ENCODE assay signal across 9 cellular contexts in genomic region chr12:100827901-100828520, GRCh38. TPM values are rescaled to one million over a fixed set of nuclear protein-coding genes. Genes with fewer than 3 reads are reported as not detected.
A peak's percentile ranks its signal among the peaks of the same experiment; 100 is the strongest.
DNase-seq lines count a peak whose midpoint lies in the region; ATAC-seq and TF ChIP-seq lines count a peak whose summit lies in the region.
"Had no signal": no experiment of that assay in that cellular context is flagged by ENCODE, and none has a peak within 500 bp of the region (broad histone marks: within the 10 kb centered on the region; RNA-seq: fewer than 3 reads in every experiment).

No MANE protein-coding gene starts in this region.

- in situ Hi-C loops in SK-MEL-5 (cut with HindIII; ENCODE audit: low pct_unique_long_range_greater_than_20kb, low sequenced_read_pairs): no loop called here

- H3K4me3 Mint-ChIP-seq in activated CD4-positive, alpha-beta T cell treated with anti-CD3 and anti-CD28 coated beads for 36 hours: no peak overlapping the region
- H3K4me3 Mint-ChIP-seq in immature natural killer cell: no peak overlapping the region

- H4K20me1 ChIP-seq in hepatocyte (ENCODE audit: insufficient read depth, poor library complexity, severe bottlenecking): no peaks in the 10 kb centered on the region

- H3K27me3 Mint-ChIP-seq in activated CD4-positive, alpha-beta T cell treated with anti-CD3 and anti-CD28 coated beads for 36 hours: no peaks in the 10 kb centered on the region
- H3K27me3 Mint-ChIP-seq in immature natural killer cell (ENCODE audit: low read depth in 3 of 3): peaks cover 0 to 2% (median 0%) of the 10 kb centered on the region in 3 donors

- H3K9me3 ChIP-seq in hepatocyte (ENCODE audit: low read depth): no peaks in the 10 kb centered on the region

- CTCF ChIA-PET in activated CD4-positive, alpha-beta T cell treated with anti-CD3 and anti-CD28 coated beads for 36 hours (lab: Charles Lee): no interaction called here

- H3K4me3 ChIP-seq in hepatocyte: no peak overlapping the region

- no peak for ATAC-seq in activated CD4-positive, alpha-beta T cell treated with anti-CD3 and anti-CD28 coated beads for 36 hours

- no peaks in the 10 kb centered on the region for H3K36me3 ChIP-seq in hepatocyte (replicated peaks; ENCODE audit: insufficient read depth, low read depth)

- no peak overlapping the region for H2AFZ ChIP-seq in hepatocyte

- no peaks in the 10 kb centered on the region for H3K36me3 Mint-ChIP-seq in activated CD4-positive, alpha-beta T cell treated with anti-CD3 and anti-CD28 coated beads for 36 hours (ENCODE audit: low read depth)
- H3K36me3 Mint-ChIP-seq in immature natural killer cell: no peaks in the 10 kb centered on the region

- no peaks in the 10 kb centered on the region for H3K9me2 ChIP-seq in hepatocyte (replicated peaks; ENCODE audit: insufficient read depth)

- POLR2A ChIA-PET in activated CD4-positive, alpha-beta T cell treated with anti-CD3 and anti-CD28 coated beads for 36 hours (lab: Charles Lee): no interaction called here

- no peak overlapping the region for H3K27ac ChIP-seq in hepatocyte

- no peak overlapping the region for H3K4me2 ChIP-seq in hepatocyte

- intact Hi-C loops in activated CD4-positive, alpha-beta T cell treated with anti-CD3 and anti-CD28 coated beads for 36 hours (cut with DNase I, micrococcal nuclease): loop anchor here in 1 of 2 experiments (1.0 kb wide), 1 partner anchor 495 kb away; no protein-coding TSS in a partner anchor

- WGBS in hepatocyte (ENCODE audit: low lambda C conversion rate, missing lambda C conversion rate): 54% methylated on average over 4 of the region's 4 CpGs

- H3K4me1 ChIP-seq in hepatocyte (ENCODE audit: insufficient read depth): no peaks in the 10 kb centered on the region

- no peak overlapping the region for H3K27ac Mint-ChIP-seq in activated CD4-positive, alpha-beta T cell treated with anti-CD3 and anti-CD28 coated beads for 36 hours
- H3K27ac Mint-ChIP-seq in immature natural killer cell: no peak overlapping the region
- H3K27ac Mint-ChIP-seq: activated naive CD4-positive, alpha-beta T cell treated with anti-CD3 and anti-CD28 coated beads, Interleukin-2, amount 50 U/mL, for 72 hours had no signal

- H3K9me3 Mint-ChIP-seq in activated CD4-positive, alpha-beta T cell treated with anti-CD3 and anti-CD28 coated beads for 36 hours (ENCODE audit: low read depth): peaks cover 3% of the 10 kb centered on the region
- peaks cover 0 to 4% (median 0%) of the 10 kb centered on the region in 6 donors for H3K9me3 Mint-ChIP-seq in immature natural killer cell

- peak; percentile 52 for TF ChIP-seq CTCF in hepatocyte (IDR thresholded peaks at IDR 0.05; ENCODE audit: poor library complexity)

- H3K4me1 Mint-ChIP-seq in activated CD4-positive, alpha-beta T cell treated with anti-CD3 and anti-CD28 coated beads for 36 hours: no peaks in the 10 kb centered on the region
- no peaks in the 10 kb centered on the region for H3K4me1 Mint-ChIP-seq in immature natural killer cell

- peak; percentile 6 for DNase-seq in activated CD4-positive, alpha-beta T cell treated with anti-CD3 and anti-CD28 coated beads for 36 hours
- no peak for DNase-seq in activated CD4-positive, alpha-beta T cell treated with anti-CD3 and anti-CD28 coated beads, Interleukin-2, amount 50 U/mL, for 48 hours
- peak; percentile 32 to 48 for DNase-seq in Kasumi-1 (lab: John Stamatoyannopoulos, UW)
- DNase-seq in SK-MEL-5 (ENCODE audit: low read depth, low spot score): peak; percentile 72
- DNase-seq in hepatocyte (ENCODE audit: low spot score): peak; percentile 49
- DNase-seq in immature natural killer cell: no peak
- no peak for DNase-seq in NK-92 treated with Interleukin-12 subunit alpha and Interleukin-12 subunit beta, amount 100 ng/mL, for 24 hours (lab: John Stamatoyannopoulos, UW)
- DNase-seq in OCI-M2 (lab: John Stamatoyannopoulos, UW; ENCODE audit: unreplicated experiment): no peak

- no peaks in the 10 kb centered on the region for H3K27me3 ChIP-seq in hepatocyte

- no peaks in the 10 kb centered on the region for H3K79me2 ChIP-seq in hepatocyte

RNA-seq across cellular contexts. Expression of gene ANO4, which starts 33.4 kb away (rescaled TPM):
- total RNA-seq in activated CD4-positive, alpha-beta T cell treated with anti-CD3 and anti-CD28 coated beads for 36 hours: not detected
- total RNA-seq in SK-MEL-5 (2014; rRNA removed; shearing (Covaris generic)): 29.5 and 30.6 TPM in 2 replicates
- 14.0 and 15.9 TPM in 2 replicates for polyA plus RNA-seq in SK-MEL-5 (2015; cell fraction: cytosol; rRNA removed)
- 10.0 and 25.1 TPM in 2 replicates for polyA plus RNA-seq in SK-MEL-5 (2015; cell fraction: nucleus; rRNA removed)
- total RNA-seq in hepatocyte: 2.3 and 2.6 TPM in 2 replicates
- polyA plus RNA-seq in hepatocyte (1.5 and 1.6 TPM in 2 replicates), immature natural killer cell (not detected)
- total RNA-seq: activated naive CD4-positive, alpha-beta T cell treated with anti-CD3 and anti-CD28 coated beads, Interleukin-2, amount 50 U/mL, for 72 hours had no signal

Comparison
In these comparisons a context has a peak if more than half of its experiments do, and no peak if none do; other contexts are left out.
1. DNase-seq: peak in activated CD4-positive, alpha-beta T cell treated with anti-CD3 and anti-CD28 coated beads for 36 hours (single experiment), Kasumi-1 (2 of 2), SK-MEL-5 (single experiment) and hepatocyte (single experiment); none in activated CD4-positive, alpha-beta T cell treated with anti-CD3 and anti-CD28 coated beads, Interleukin-2, amount 50 U/mL, for 48 hours (0 of 2), immature natural killer cell (0 of 3), NK-92 treated with Interleukin-12 subunit alpha and Interleukin-12 subunit beta, amount 100 ng/mL, for 24 hours (single experiment) and OCI-M2 (single experiment).